Comparison of ENCODE assay signal across 8 cellular contexts in genomic region chr3:11845661-11846060, GRCh38. TPM values are rescaled to one million over a fixed set of nuclear protein-coding genes. Genes with fewer than 3 reads are reported as not detected.
DNase-seq lines count a peak whose midpoint lies in the region; ATAC-seq and TF ChIP-seq lines count a peak whose summit lies in the region.

No MANE protein-coding gene starts in this region.

- peaks cover 13 to 58% (median 34%) of the 10 kb centered on the region in 4 donors for H3K4me1 Mint-ChIP-seq in CD4-positive, CD25-positive, alpha-beta regulatory T cell

- H3K36me3 Mint-ChIP-seq in CD4-positive, CD25-positive, alpha-beta regulatory T cell = peaks cover 20% of the 10 kb centered on the region

- H3K4me3 ChIP-seq in CD4-positive, CD25-positive, alpha-beta regulatory T cell (ENCODE audit: low read depth, low read length) = peak overlapping the region; percentile 95
- H3K4me3 ChIP-seq in KMS-11 (IDR thresholded peaks at IDR 0.05; ENCODE audit: insufficient read depth, low read depth, low read length) (no peak overlapping the region), muscle layer of duodenum (ENCODE audit: low read depth in 1 of 2, low read length in 2 of 2) (peak overlapping the region; percentile 95)

- peaks cover 29% of the 10 kb centered on the region for H3K36me3 ChIP-seq in CD4-positive, CD25-positive, alpha-beta regulatory T cell (ENCODE audit: control insufficient read depth, insufficient read depth, low read length)
- H3K36me3 ChIP-seq in KMS-11 (ENCODE audit: insufficient read depth) = no peaks in the 10 kb centered on the region
- H3K36me3 ChIP-seq in muscle layer of duodenum (ENCODE audit: control insufficient read depth in 1 of 2, insufficient read depth in 2 of 2, low read length in 2 of 2) = peaks cover 14 to 27% of the 10 kb centered on the region in 2 donors

- no peak for TF ChIP-seq CTCF in KMS-11 (conservative IDR thresholded peaks at IDR 0.05; ENCODE audit: low read depth, low read length)

- DNase-seq in CD4-positive, CD25-positive, alpha-beta regulatory T cell = peak in 2 of 3 donors; percentile 11 to 61
- DNase-seq in central memory CD4-positive, alpha-beta T cell = peak; percentile 10

- peak overlapping the region; percentile 99 for H3K27ac Mint-ChIP-seq in CD4-positive, CD25-positive, alpha-beta regulatory T cell

- no peaks in the 10 kb centered on the region for H3K9me3 ChIP-seq in CD4-positive, CD25-positive, alpha-beta regulatory T cell (ENCODE audit: control insufficient read depth in 2 of 2, low read length in 2 of 2)
- no peaks in the 10 kb centered on the region for H3K9me3 ChIP-seq in muscle layer of duodenum (ENCODE audit: control insufficient read depth in 1 of 2, low read length in 2 of 2)

- H4K20me1 ChIP-seq in KMS-11 (ENCODE audit: insufficient read depth) = no peaks in the 10 kb centered on the region

- H3K9me3 Mint-ChIP-seq in CD4-positive, CD25-positive, alpha-beta regulatory T cell = no peaks in the 10 kb centered on the region

- ATAC-seq in CD4-positive, CD25-positive, alpha-beta regulatory T cell (ENCODE audit: low read depth in 2 of 2) = no peak
- ATAC-seq in HG03039 (IDR thresholded peaks at IDR 0.05; ENCODE audit: unreplicated experiment) = no peak
- ATAC-seq in GM19395 (IDR thresholded peaks at IDR 0.05; ENCODE audit: unreplicated experiment) = no peak
- ATAC-seq in GM21360 (IDR thresholded peaks at IDR 0.05; ENCODE audit: unreplicated experiment) = no peak
- ATAC-seq in HG03196 (IDR thresholded peaks at IDR 0.05; ENCODE audit: unreplicated experiment) = no peak

- peak overlapping the region; percentile 89; the same call in 1 of the 2 replicates for H3K9ac ChIP-seq in KMS-11

- H3K27ac ChIP-seq in CD4-positive, CD25-positive, alpha-beta regulatory T cell (ENCODE audit: insufficient read depth, low read length, poor library complexity, severe bottlenecking) = peak overlapping the region; percentile 76
- H3K27ac ChIP-seq in KMS-11 (peak overlapping the region; percentile 75), muscle layer of duodenum (ENCODE audit: low read length) (peak overlapping the region; percentile 91)

- peaks cover 29% of the 10 kb centered on the region for H3K4me1 ChIP-seq in CD4-positive, CD25-positive, alpha-beta regulatory T cell (ENCODE audit: control insufficient read depth, insufficient read depth, low read length, poor library complexity, severe bottlenecking)
- H3K4me1 ChIP-seq in KMS-11 (ENCODE audit: low read depth, poor library complexity, severe bottlenecking) (peaks cover 16% of the 10 kb centered on the region), muscle layer of duodenum (ENCODE audit: control insufficient read depth in 1 of 2, insufficient read depth in 2 of 2, low read length in 2 of 2) (peaks cover 11 to 18% of the 10 kb centered on the region in 2 donors)

- H2AFZ ChIP-seq in KMS-11 (ENCODE audit: low read depth) = peak overlapping the region; percentile 79; the same call in 1 of the 2 replicates

- H3K27me3 Mint-ChIP-seq in CD4-positive, CD25-positive, alpha-beta regulatory T cell = peaks cover 9% of the 10 kb centered on the region

- H3K27me3 ChIP-seq in CD4-positive, CD25-positive, alpha-beta regulatory T cell (ENCODE audit: control insufficient read depth, insufficient read depth, low read length) = no peaks in the 10 kb centered on the region
- H3K27me3 ChIP-seq in KMS-11 (ENCODE audit: insufficient read depth, low read depth) (no peaks in the 10 kb centered on the region), muscle layer of duodenum (ENCODE audit: low read depth, low read length) (no peaks in the 10 kb centered on the region)

- H3K79me2 ChIP-seq in KMS-11 (ENCODE audit: insufficient read depth, low read depth) = peaks cover 12% of the 10 kb centered on the region; the same call in 1 of the 2 replicates

- H3K4me2 ChIP-seq in KMS-11 = peak overlapping the region; percentile 82

- H3K4me3 Mint-ChIP-seq in CD4-positive, CD25-positive, alpha-beta regulatory T cell = peak overlapping the region; percentile 91 to 99 (median 98)

RNA-seq across cellular contexts. Expression of gene TAMM41, which starts 1.0 kb away (rescaled TPM):
- 25.7 TPM for total RNA-seq in CD4-positive, CD25-positive, alpha-beta regulatory T cell
- 10 to 100 TPM; 24.4 to 32.0 (median 26.0) TPM for polyA plus RNA-seq in CD4-positive, CD25-positive, alpha-beta regulatory T cell
